8 cellular contexts compared by ENCODE assay signal in genomic region chr5:95611396-95611795, GRCh38. TPM values are rescaled to one million over a fixed set of nuclear protein-coding genes. Genes with fewer than 3 reads are reported as not detected.
"Had no signal": no experiment of that assay in that cellular context is flagged by ENCODE, and none has a peak within 500 bp of the region (broad histone marks: within the 10 kb centered on the region; RNA-seq: fewer than 3 reads in every experiment).

No MANE protein-coding gene starts in this region.

- DNase-seq: IMR-90, KBM-7, KG1 had no signal

- H3K4me2 ChIP-seq: KMS-11 had no signal

- H3K27ac ChIP-seq: HL-60, KMS-11 had no signal

- H3K9ac ChIP-seq: KMS-11 had no signal

- FAIRE-seq: HTR-8/SVneo had no signal

RNA-seq across cellular contexts. Expression of gene GPR150, which starts 8.5 kb away (rescaled TPM):
- total RNA-seq: HT-29, HT1080 had no signal
